Comparison of ENCODE assay signal across 9 cellular contexts in genomic region chr18:58303363-58303762, GRCh38.
A peak's percentile ranks its signal among the peaks of the same experiment; 100 is the strongest.
DNase-seq lines count a peak whose midpoint lies in the region; ATAC-seq and TF ChIP-seq lines count a peak whose summit lies in the region.
"Had no signal": no experiment of that assay in that cellular context is flagged by ENCODE, and none has a peak within 500 bp of the region (broad histone marks: within the 10 kb centered on the region; RNA-seq: fewer than 3 reads in every experiment).

No MANE protein-coding gene starts in this region.

- peaks cover 14% of the 10 kb centered on the region for H3K4me1 Mint-ChIP-seq in HFFc6 (ENCODE audit: low read depth)

- H3K9me3 Mint-ChIP-seq in HFFc6 = peaks cover 24% of the 10 kb centered on the region

- H3K27ac Mint-ChIP-seq in HFFc6 = no peak overlapping the region

- peaks cover 15% of the 10 kb centered on the region for H3K36me3 Mint-ChIP-seq in HFFc6 (ENCODE audit: low read depth)

- no peak overlapping the region for H3K4me3 Mint-ChIP-seq in HFFc6

- peak; percentile 34 to 43 for DNase-seq in stimulated activated CD4-positive, alpha-beta T cell treated with anti-CD3 and anti-CD28 coated beads, Interleukin-2, amount 100 ng/mL, for 24 hours
- DNase-seq in stimulated activated CD4-positive, alpha-beta T cell treated with anti-CD3 and anti-CD28 coated beads, Interleukin-2, amount 100 ng/mL, for 48 hours = no peak
- peak; percentile 47 for DNase-seq in activated naive CD4-positive, alpha-beta T cell treated with anti-CD3 and anti-CD28 coated beads, Interleukin-2, amount 50 U/mL, for 16 hours
- no peak for DNase-seq in hippocampal formation (lab: John Stamatoyannopoulos, UW)
- no peak for DNase-seq in HFFc6
- DNase-seq in HUDEP-2 (lab: John Stamatoyannopoulos, UW; ENCODE audit: unreplicated experiment in 76 of 76) = no peak
- no peak for DNase-seq in HuH-7.5 (ENCODE audit: low spot score)
- DNase-seq: MM.1S had no signal

- H3K27me3 Mint-ChIP-seq in HFFc6 (ENCODE audit: insufficient read depth) = peaks cover 7% of the 10 kb centered on the region

- ATAC-seq in HG02938 (IDR thresholded peaks at IDR 0.05; ENCODE audit: unreplicated experiment) = peak; percentile 93

- TF ChIP-seq CTCF in HFFc6 (IDR thresholded peaks at IDR 0.05) = no peak

Comparison
In these comparisons a context has a peak if more than half of its experiments do, and no peak if none do; other contexts are left out.
1. DNase-seq: peak in stimulated activated CD4-positive, alpha-beta T cell treated with anti-CD3 and anti-CD28 coated beads, Interleukin-2, amount 100 ng/mL, for 24 hours (2 of 2) and activated naive CD4-positive, alpha-beta T cell treated with anti-CD3 and anti-CD28 coated beads, Interleukin-2, amount 50 U/mL, for 16 hours (single experiment); none in stimulated activated CD4-positive, alpha-beta T cell treated with anti-CD3 and anti-CD28 coated beads, Interleukin-2, amount 100 ng/mL, for 48 hours (0 of 2), hippocampal formation (0 of 2), HFFc6 (single experiment), HUDEP-2 (0 of 76) and HuH-7.5 (single experiment).